Comparison of ENCODE assay signal across 22 cellular contexts in the genomic region with DNA sequence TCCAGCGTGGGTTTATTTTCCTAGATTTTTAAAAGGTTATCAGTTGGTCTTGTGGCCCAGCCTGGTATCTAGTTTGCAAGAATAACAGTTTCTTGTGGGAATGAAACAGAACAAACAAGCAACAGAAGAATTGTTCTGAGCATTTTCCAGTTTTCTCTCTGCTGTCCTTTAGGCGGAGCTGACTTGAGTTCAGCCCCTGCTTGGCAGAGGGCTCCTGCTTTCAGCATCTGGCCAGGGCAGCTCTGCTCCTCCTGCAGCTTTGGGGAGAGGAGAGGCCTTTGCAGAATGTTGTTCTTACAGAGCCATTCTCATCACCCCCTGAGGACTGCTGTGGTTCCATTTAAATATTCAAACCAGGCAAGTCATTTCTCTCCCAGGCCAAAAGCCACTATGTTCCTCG.
DNase-seq lines count a peak whose midpoint lies in the region; ATAC-seq and TF ChIP-seq lines count a peak whose summit lies in the region.
"Had no signal": no experiment of that assay in that cellular context is flagged by ENCODE, and none has a peak within 500 bp of the region (broad histone marks: within the 10 kb centered on the region; RNA-seq: fewer than 3 reads in every experiment).

No MANE protein-coding gene starts in this region.

- DNase-seq in EH (ENCODE audit: low read depth) (peak; percentile 16), astrocyte of the spinal cord (ENCODE audit: low read depth, low spot score) (peak; percentile 6), cardiac muscle cell (ENCODE audit: low read depth in 1 of 2, low spot score in 1 of 2) (peak; percentile 23 to 43), neural progenitor cell (ENCODE audit: low spot score) (peak; percentile 21), NCI-H1436 (lab: John Stamatoyannopoulos, UW) (no peak), MG63 (no peak)
- no peak for DNase-seq in CD4-positive, alpha-beta T cell
- DNase-seq: activated CD4-positive, alpha-beta T cell treated with anti-CD3 and anti-CD28 coated beads, Interleukin-2, amount 50 U/mL, for 48 hours; activated naive CD8-positive, alpha-beta T cell treated with anti-CD3 and anti-CD28 coated beads, Interleukin-2, amount 10 ng/mL, durations not matched to agents 7 days and 5 days; brain microvascular endothelial cell; colonic mucosa; foreskin melanocyte; NCI-H1105 treated with DMSO at 0.1 percent for 48 hours; NK-92 treated with Interleukin-12 subunit alpha and Interleukin-12 subunit beta, amount 100 ng/mL, for 24 hours; nucleus accumbens; Peyer's patch had no signal

- H4K20me1 ChIP-seq in neural progenitor cell (ENCODE audit: low read depth): no peaks in the 10 kb centered on the region
- H4K20me1 ChIP-seq: BLaER1 treated with 17β-estradiol and CSF1 and Interleukin-3, amounts not matched to agents 10 nM and 100 nM had no signal

- H2AFZ ChIP-seq in neural progenitor cell (replicated peaks): no peak overlapping the region

- H3K9me3 Mint-ChIP-seq in neural progenitor cell: no peaks in the 10 kb centered on the region
- H3K9me3 Mint-ChIP-seq in CD4-positive, alpha-beta T cell: no peaks in the 10 kb centered on the region
- H3K9me3 Mint-ChIP-seq: activated naive CD8-positive, alpha-beta T cell treated with anti-CD3 and anti-CD28 coated beads, Interleukin-2, amount 10 ng/mL, durations not matched to agents 7 days and 5 days; stimulated activated naive CD8-positive, alpha-beta T cell treated with anti-CD3 and anti-CD28 coated beads, Interleukin-15, Interleukin-2, amounts not matched to agents 100 ng/mL and 50 ng/mL, for 24 hours; T-helper 2 cell treated with Interferon-gamma antibody and Interleukin-4, amounts not matched to agents 5 μg/mL and 100 μg/mL, for 36 hours had no signal

- H3K9ac ChIP-seq in neural progenitor cell: no peak overlapping the region
- H3K9ac ChIP-seq: BLaER1 treated with 17β-estradiol and CSF1 and Interleukin-3, amounts not matched to agents 10 nM and 100 nM had no signal

- no peaks in the 10 kb centered on the region for H3K36me3 Mint-ChIP-seq in neural progenitor cell
- no peaks in the 10 kb centered on the region for H3K36me3 Mint-ChIP-seq in CD4-positive, alpha-beta T cell (ENCODE audit: low read depth)
- H3K36me3 Mint-ChIP-seq: activated naive CD8-positive, alpha-beta T cell treated with anti-CD3 and anti-CD28 coated beads, Interleukin-2, amount 10 ng/mL, durations not matched to agents 7 days and 5 days; memory B cell had no signal

- CTCF ChIA-PET in CD4-positive, alpha-beta T cell (lab: Charles Lee): interaction anchor here (1.2 kb wide), 1 partner anchor 15 kb away, joined by 3 read pairs; no protein-coding TSS in a partner anchor

- no peaks in the 10 kb centered on the region for H3K36me3 ChIP-seq in cardiac muscle cell
- H3K36me3 ChIP-seq in neural progenitor cell: no peaks in the 10 kb centered on the region
- H3K36me3 ChIP-seq in MG63: no peaks in the 10 kb centered on the region
- H3K36me3 ChIP-seq: BLaER1 treated with 17β-estradiol and CSF1 and Interleukin-3, amounts not matched to agents 10 nM and 100 nM; brain microvascular endothelial cell; colonic mucosa; Peyer's patch; tibial nerve had no signal

- H3K27ac Mint-ChIP-seq in neural progenitor cell: no peak overlapping the region
- no peak overlapping the region for H3K27ac Mint-ChIP-seq in CD4-positive, alpha-beta T cell
- H3K27ac Mint-ChIP-seq: activated naive CD8-positive, alpha-beta T cell treated with anti-CD3 and anti-CD28 coated beads, Interleukin-2, amount 10 ng/mL, durations not matched to agents 7 days and 5 days; memory B cell; stimulated activated naive CD8-positive, alpha-beta T cell treated with anti-CD3 and anti-CD28 coated beads, Interleukin-15, Interleukin-2, amounts not matched to agents 100 ng/mL and 50 ng/mL, for 24 hours; T-helper 2 cell treated with Interferon-gamma antibody and Interleukin-4, amounts not matched to agents 5 μg/mL and 100 μg/mL, for 36 hours had no signal

- H3K27me3 ChIP-seq in cardiac muscle cell (no peaks in the 10 kb centered on the region), neural progenitor cell (no peaks in the 10 kb centered on the region), MG63 (no peaks in the 10 kb centered on the region)
- peaks cover 26% of the 10 kb centered on the region for H3K27me3 ChIP-seq in CD4-positive, alpha-beta T cell (ENCODE audit: control insufficient read depth, insufficient read depth, low read length)
- H3K27me3 ChIP-seq: BLaER1 treated with 17β-estradiol and CSF1 and Interleukin-3, amounts not matched to agents 10 nM and 100 nM; brain microvascular endothelial cell; colonic mucosa; Peyer's patch had no signal

- H3F3A ChIP-seq in neural progenitor cell (ENCODE audit: low read depth): no peaks in the 10 kb centered on the region

- no peak overlapping the region for H3K4me3 Mint-ChIP-seq in neural progenitor cell
- no peak overlapping the region for H3K4me3 Mint-ChIP-seq in CD4-positive, alpha-beta T cell
- H3K4me3 Mint-ChIP-seq: activated naive CD8-positive, alpha-beta T cell treated with anti-CD3 and anti-CD28 coated beads, Interleukin-2, amount 10 ng/mL, durations not matched to agents 7 days and 5 days; memory B cell; stimulated activated naive CD8-positive, alpha-beta T cell treated with anti-CD3 and anti-CD28 coated beads, Interleukin-15, Interleukin-2, amounts not matched to agents 100 ng/mL and 50 ng/mL, for 24 hours; T-helper 2 cell treated with Interferon-gamma antibody and Interleukin-4, amounts not matched to agents 5 μg/mL and 100 μg/mL, for 36 hours had no signal

- intact Hi-C loops in CD4-positive, alpha-beta T cell (cut with DNase I, micrococcal nuclease): no loop called here

- peaks cover 2% of the 10 kb centered on the region for H3K27me3 Mint-ChIP-seq in neural progenitor cell (ENCODE audit: insufficient read depth, low read depth)
- H3K27me3 Mint-ChIP-seq in CD4-positive, alpha-beta T cell: peaks cover 25% of the 10 kb centered on the region

- in situ Hi-C loops in astrocyte of the spinal cord (cut with HindIII; ENCODE audit: low sequenced_read_pairs): no loop called here

- H3K4me1 ChIP-seq in cardiac muscle cell (ENCODE audit: low read depth) (no peaks in the 10 kb centered on the region), neural progenitor cell (no peaks in the 10 kb centered on the region)
- H3K4me1 ChIP-seq: BLaER1 treated with 17β-estradiol and CSF1 and Interleukin-3, amounts not matched to agents 10 nM and 100 nM; colonic mucosa; Peyer's patch had no signal

- H3K4me3 ChIP-seq in astrocyte of the spinal cord (ENCODE audit: low read depth, low read length) (no peak overlapping the region), cardiac muscle cell (no peak overlapping the region), neural progenitor cell (no peak overlapping the region), MG63 (no peak overlapping the region)
- H3K4me3 ChIP-seq: BLaER1 treated with 17β-estradiol and CSF1 and Interleukin-3, amounts not matched to agents 10 nM and 100 nM; colonic mucosa; Peyer's patch; tibial nerve had no signal

- H3K79me2 ChIP-seq in neural progenitor cell (ENCODE audit: low read depth): no peaks in the 10 kb centered on the region

- H3K27ac ChIP-seq in cardiac muscle cell (no peak overlapping the region), neural progenitor cell (no peak overlapping the region)
- H3K27ac ChIP-seq in CD4-positive, alpha-beta T cell (ENCODE audit: low read depth, low read length): no peak overlapping the region
- H3K27ac ChIP-seq: BLaER1 treated with 17β-estradiol and CSF1 and Interleukin-3, amounts not matched to agents 10 nM and 100 nM; brain microvascular endothelial cell; colonic mucosa; Peyer's patch; tibial nerve had no signal

- H3K9me3 ChIP-seq in cardiac muscle cell (ENCODE audit: low read depth) (no peaks in the 10 kb centered on the region), neural progenitor cell (ENCODE audit: low read depth) (no peaks in the 10 kb centered on the region), MG63 (no peaks in the 10 kb centered on the region)
- no peaks in the 10 kb centered on the region for H3K9me3 ChIP-seq in CD4-positive, alpha-beta T cell (ENCODE audit: control insufficient read depth, low read length)
- H3K9me3 ChIP-seq: BLaER1 treated with 17β-estradiol and CSF1 and Interleukin-3, amounts not matched to agents 10 nM and 100 nM; colonic mucosa; Peyer's patch; tibial nerve had no signal

- no peak overlapping the region for H3K4me2 ChIP-seq in neural progenitor cell
- H3K4me2 ChIP-seq: BLaER1 treated with 17β-estradiol and CSF1 and Interleukin-3, amounts not matched to agents 10 nM and 100 nM had no signal

- TF ChIP-seq CTCF in astrocyte of the spinal cord (IDR thresholded peaks at IDR 0.05; ENCODE audit: low read depth, low read length): no peak
- no peak for TF ChIP-seq CTCF in cardiac muscle cell (IDR thresholded peaks at IDR 0.05; ENCODE audit: low read depth, low read length)
- no peak for TF ChIP-seq CTCF in neural progenitor cell (IDR thresholded peaks at IDR 0.05)
- no peak for TF ChIP-seq CTCF in CD4-positive, alpha-beta T cell (IDR thresholded peaks at IDR 0.05)

- H3K4me1 Mint-ChIP-seq in neural progenitor cell: no peaks in the 10 kb centered on the region
- no peaks in the 10 kb centered on the region for H3K4me1 Mint-ChIP-seq in CD4-positive, alpha-beta T cell (ENCODE audit: low read depth)
- H3K4me1 Mint-ChIP-seq: activated naive CD8-positive, alpha-beta T cell treated with anti-CD3 and anti-CD28 coated beads, Interleukin-2, amount 10 ng/mL, durations not matched to agents 7 days and 5 days; memory B cell had no signal

- POLR2A ChIA-PET in CD4-positive, alpha-beta T cell (lab: Charles Lee): no interaction called here

- no peak for ATAC-seq in HG03469 (IDR thresholded peaks at IDR 0.05; ENCODE audit: unreplicated experiment)
- no peak for ATAC-seq in CD4-positive, alpha-beta T cell (ENCODE audit: poor library complexity)

Comparison
In these comparisons a context has a peak if more than half of its experiments do, and no peak if none do; other contexts are left out.
1. DNase-seq: peak in EH (single experiment), astrocyte of the spinal cord (single experiment), cardiac muscle cell (2 of 2) and neural progenitor cell (single experiment); none in NCI-H1436 (single experiment), CD4-positive, alpha-beta T cell (0 of 10) and MG63 (single experiment).